In the genomic region with DNA sequence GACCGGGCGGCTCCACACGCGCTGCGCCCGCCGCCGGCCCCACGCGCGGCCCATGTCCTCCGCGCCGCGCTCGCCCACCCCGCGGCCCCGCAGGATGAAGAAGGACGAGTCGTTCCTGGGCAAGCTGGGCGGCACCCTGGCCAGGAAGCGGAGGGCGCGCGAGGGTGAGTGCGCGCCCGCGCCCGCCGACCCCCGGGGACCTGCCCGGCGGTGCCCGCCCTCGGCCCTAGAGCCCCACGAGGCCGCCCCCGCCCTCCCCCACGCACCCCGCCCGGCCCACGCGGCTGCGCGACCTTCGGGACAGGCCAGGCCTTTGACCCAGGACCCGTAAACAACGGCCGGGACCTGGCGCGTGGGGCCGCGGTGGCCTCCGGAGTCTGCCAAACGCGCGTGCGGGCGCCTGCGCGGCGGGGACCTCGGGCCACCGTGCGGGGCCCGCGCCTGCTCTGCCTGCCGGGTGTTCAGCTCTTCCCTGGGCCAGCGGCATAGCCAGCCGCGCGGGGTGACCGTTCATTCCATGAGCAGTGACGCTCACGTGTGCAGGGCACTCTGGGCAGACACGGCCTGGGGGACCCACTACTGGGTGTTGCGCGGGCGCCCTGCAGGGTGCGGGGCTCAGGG, we compare ENCODE assay signal across 8 cellular contexts. TPM values are rescaled to one million over a fixed set of nuclear protein-coding genes. Genes with fewer than 3 reads are reported as not detected.
DNase-seq lines count a peak whose midpoint lies in the region; FAIRE-seq and TF ChIP-seq lines count a peak whose summit lies in the region.

A gene with protein sequence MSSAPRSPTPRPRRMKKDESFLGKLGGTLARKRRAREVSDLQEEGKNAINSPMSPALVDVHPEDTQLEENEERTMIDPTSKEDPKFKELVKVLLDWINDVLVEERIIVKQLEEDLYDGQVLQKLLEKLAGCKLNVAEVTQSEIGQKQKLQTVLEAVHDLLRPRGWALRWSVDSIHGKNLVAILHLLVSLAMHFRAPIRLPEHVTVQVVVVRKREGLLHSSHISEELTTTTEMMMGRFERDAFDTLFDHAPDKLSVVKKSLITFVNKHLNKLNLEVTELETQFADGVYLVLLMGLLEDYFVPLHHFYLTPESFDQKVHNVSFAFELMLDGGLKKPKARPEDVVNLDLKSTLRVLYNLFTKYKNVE (plus strand): TSS at position 15 of the 621 bp plus-strand sequence. CDS start 38 bp downstream, at position 53.

- FAIRE-seq in D721Med (lab: Jason Lieb, UNC), result no peak

- no peaks in the 10 kb centered on the region for H3K36me3 ChIP-seq in HAP-1 (replicated peaks)
- no peaks in the 10 kb centered on the region for H3K36me3 ChIP-seq in mucosa of rectum (ENCODE audit: control insufficient read depth in 2 of 2, insufficient read depth in 2 of 2, low read length in 2 of 2)
- no peaks in the 10 kb centered on the region for H3K36me3 ChIP-seq in thyroid gland

- intact Hi-C loops in thyroid gland (cut with DNase I), result no loop called here

- H3K4me1 ChIP-seq in HAP-1 (peaks cover 22% of the 10 kb centered on the region), mucosa of rectum (ENCODE audit: control insufficient read depth in 2 of 2, insufficient read depth in 2 of 2, low read length in 2 of 2) (peaks cover 2 to 11% of the 10 kb centered on the region in 2 donors), thyroid gland (peaks cover 4 to 13% of the 10 kb centered on the region in 2 donors)

- peak within 1 kb of the TSS; percentile 50 for H3K4me3 ChIP-seq in HAP-1
- peak within 1 kb of the TSS; percentile 62 to 68 for H3K4me3 ChIP-seq in mucosa of rectum (ENCODE audit: low read length in 2 of 2)
- H3K4me3 ChIP-seq in thyroid gland (replicated peaks in 1 of 3), result peak within 1 kb of the TSS in 1 of 3 donors; percentile 37

- H3K9ac ChIP-seq in mucosa of rectum (ENCODE audit: low read depth in 1 of 2, low read length in 2 of 2), result peak within 1 kb of the TSS; percentile 63 to 68

- DNase-seq in AG20443 (ENCODE audit: low spot score), result peak; percentile 58
- DNase-seq in HAP-1 (ENCODE audit: low spot score in 2 of 2), result peak; percentile 20 to 50
- peak; percentile 24 for DNase-seq in epidermal melanocyte (ENCODE audit: insufficient read length, low spot score)
- peak in 1 of 2 donors; percentile 13 for DNase-seq in thyroid gland
- DNase-seq in D721Med (ENCODE audit: insufficient read length, low spot score), result no peak
- no peak for DNase-seq in GF-D8 (lab: John Stamatoyannopoulos, UW)

- H3K27me3 ChIP-seq in HAP-1 (ENCODE audit: low read depth) (no peaks in the 10 kb centered on the region), mucosa of rectum (ENCODE audit: control insufficient read depth in 2 of 2, insufficient read depth in 2 of 2, low read length in 2 of 2) (peaks cover 0 to 3% of the 10 kb centered on the region in 2 donors), thyroid gland (no peaks in the 10 kb centered on the region)

- in situ Hi-C loops in HAP-1 (cut with MboI; ENCODE audit: low sequenced_read_pairs), result no loop called here

- 9 to 11% methylated on average over 9 to 11 of the region's 82 CpGs for WGBS in thyroid gland, 2 donors

- H3K27ac ChIP-seq in VCaP (peak within 1 kb of the TSS; percentile 86), mucosa of rectum (ENCODE audit: low read depth in 2 of 2, low read length in 2 of 2) (peak within 1 kb of the TSS; percentile 79 to 87), thyroid gland (peak within 1 kb of the TSS; percentile 36 to 88 (median 78))

- no peak for TF ChIP-seq CTCF in VCaP (conservative IDR thresholded peaks at IDR 0.05)
- TF ChIP-seq CTCF in thyroid gland (IDR thresholded peaks at IDR 0.05), result no peak
- TF ChIP-seq CTCF in D721Med (IDR thresholded peaks at IDR 0.05; ENCODE audit: insufficient read depth, missing control alignments), result no peak

- TF ChIP-seq POLR2A in thyroid gland (IDR thresholded peaks at IDR 0.05), result no peak

- H3K9me3 ChIP-seq in HAP-1 (no peaks in the 10 kb centered on the region), mucosa of rectum (ENCODE audit: control insufficient read depth in 2 of 2, low read length in 2 of 2) (no peaks in the 10 kb centered on the region), thyroid gland (no peaks in the 10 kb centered on the region)

RNA-seq across cellular contexts. Expression of the gene that starts here (rescaled TPM):
- total RNA-seq in thyroid gland, result 10 to 100 TPM in 2 of 4 donors, 1 to 10 TPM in 2; 6.7 to 34.9 (median 11.0) TPM

Comparison
In these comparisons a context has a peak if more than half of its experiments do, and no peak if none do; other contexts are left out.
1. DNase-seq: peak in AG20443 (single experiment), HAP-1 (2 of 2) and epidermal melanocyte (single experiment); none in D721Med (single experiment) and GF-D8 (single experiment).
2. Peak in every context shown above with its lines, with median percentiles within 50 percentile points of each other: H3K27ac ChIP-seq.